In the genomic region with DNA sequence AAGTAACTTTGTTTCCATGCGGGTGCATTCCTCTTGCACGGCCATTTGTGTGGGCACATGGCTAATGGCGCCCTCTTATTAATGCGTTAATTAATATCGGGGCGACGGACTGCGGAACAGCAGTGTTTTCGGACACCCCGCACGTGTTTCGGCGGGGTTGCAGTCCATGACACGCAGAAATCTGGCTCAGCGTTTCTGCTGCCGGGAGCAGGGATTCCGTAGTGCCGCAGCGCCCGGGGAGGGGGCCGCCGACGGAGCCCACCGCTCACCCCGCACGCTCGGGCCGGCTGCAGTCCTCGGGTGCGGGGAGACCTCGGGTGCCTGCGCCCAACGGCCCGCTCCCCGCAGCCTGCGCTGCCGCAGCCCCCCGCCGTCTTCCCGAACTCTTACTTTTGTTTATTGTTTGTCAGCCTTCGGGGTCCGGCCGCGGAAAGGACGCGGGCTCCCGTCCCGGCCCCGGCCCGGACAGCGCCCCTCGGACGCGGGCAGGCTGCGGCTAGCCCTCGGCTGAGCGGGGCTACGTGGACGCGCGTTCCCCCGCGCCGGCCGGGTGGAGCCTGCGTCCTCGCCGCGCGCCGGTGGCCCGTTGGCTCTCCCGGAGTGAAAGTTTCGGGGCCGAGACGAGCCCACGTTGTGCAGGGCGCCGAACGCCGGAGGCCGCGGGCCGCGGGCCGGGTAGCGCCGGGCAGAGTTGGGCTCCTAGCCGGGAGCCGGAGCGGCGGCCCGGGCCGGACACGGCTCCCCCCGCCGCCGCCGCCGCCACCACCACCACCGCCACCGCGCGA, we compare ENCODE assay signal across 1 cellular context.
A peak's percentile ranks its signal among the peaks of the same experiment; 100 is the strongest.
TF ChIP-seq lines count a peak whose summit lies in the region.

No MANE protein-coding gene starts in this region.

TF ChIP-seq in H1, 55 proteins besides CTCF, POLR2A, EP300 and RAD21:
- TF ChIP-seq TAF1 (IDR thresholded peaks at IDR 0.05; ENCODE audit: low read depth, low read length) (0 out of 2 replicates have a peak, but pooled peaks have one; percentile 11), RFX5 (IDR thresholded peaks at IDR 0.05; ENCODE audit: borderline replicate concordance, low read depth, low read length) (no peak), MAFK (IDR thresholded peaks at IDR 0.05; ENCODE audit: low read depth, low read length) (no peak), SP4 (IDR thresholded peaks at IDR 0.05; ENCODE audit: low read length) (no peak), SIRT6 (IDR thresholded peaks at IDR 0.05; ENCODE audit: low read length) (no peak), SIN3A (conservative IDR thresholded peaks at IDR 0.05 in 1 of 2, IDR thresholded peaks at IDR 0.05 in 1 of 2; ENCODE audit: low read depth in 1 of 2, low read length in 2 of 2) (no peak), TBP (IDR thresholded peaks at IDR 0.05; ENCODE audit: low read depth, low read length) (no peak), HDAC6 (IDR thresholded peaks at IDR 0.05; ENCODE audit: low read depth, low read length) (no peak), KDM1A (IDR thresholded peaks at IDR 0.05; ENCODE audit: borderline replicate concordance, low read length) (no peak), CREB1 (IDR thresholded peaks at IDR 0.05) (no peak), POU5F1 (IDR thresholded peaks at IDR 0.05; ENCODE audit: low read depth, low read length) (no peak), BRCA1 (IDR thresholded peaks at IDR 0.05; ENCODE audit: low read depth, low read length) (no peak), RXRA (IDR thresholded peaks at IDR 0.05; ENCODE audit: insufficient read depth, low read depth, low read length) (no peak), SRF (IDR thresholded peaks at IDR 0.05; ENCODE audit: low read depth, low read length) (no peak), RNF2 (IDR thresholded peaks at IDR 0.05; ENCODE audit: borderline replicate concordance, low read depth, low read length, missing control alignments, poor library complexity, severe bottlenecking) (no peak), CHD1 (IDR thresholded peaks at IDR 0.05; ENCODE audit: low read depth, low read length) (no peak; the same call in 1 of the 2 replicates), SIX5 (IDR thresholded peaks at IDR 0.05; ENCODE audit: low read depth, low read length) (no peak), TCF12 (IDR thresholded peaks at IDR 0.05; ENCODE audit: low read depth, low read length) (no peak), GABPA (IDR thresholded peaks at IDR 0.05; ENCODE audit: borderline replicate concordance, insufficient read depth, low read length) (0 out of 2 replicates have a peak, but pooled peaks have one; percentile 30), CBX5 (IDR thresholded peaks at IDR 0.05; ENCODE audit: low read depth, low read length) (no peak), BACH1 (IDR thresholded peaks at IDR 0.05; ENCODE audit: low read length) (0 out of 2 replicates have a peak, but pooled peaks have one; percentile 1), HDAC2 (IDR thresholded peaks at IDR 0.05; ENCODE audit: borderline replicate concordance in 1 of 2, low read depth in 2 of 2, low read length in 2 of 2) (no peak), SUZ12 (IDR thresholded peaks at IDR 0.05; ENCODE audit: low read length) (peak; percentile 77), KDM4A (IDR thresholded peaks at IDR 0.05; ENCODE audit: low read depth, low read length, severe bottlenecking) (peak; percentile 68), SP2 (IDR thresholded peaks at IDR 0.05; ENCODE audit: low read length) (no peak), NANOG (IDR thresholded peaks at IDR 0.05; ENCODE audit: insufficient read depth, low read depth, low read length, poor library complexity, severe bottlenecking) (no peak), EZH2 (IDR thresholded peaks at IDR 0.05; ENCODE audit: low read depth, low read length, severe bottlenecking) (peak; percentile 83), GTF2F1 (IDR thresholded peaks at IDR 0.05; ENCODE audit: borderline replicate concordance, low read depth, low read length) (no peak), POLR2AphosphoS5 (IDR thresholded peaks at IDR 0.05; ENCODE audit: low read depth, low read length) (no peak), TEAD4 (IDR thresholded peaks at IDR 0.05; ENCODE audit: low read depth, low read length) (no peak), FOSL1 (IDR thresholded peaks at IDR 0.05; ENCODE audit: insufficient read depth, low read depth, low read length) (no peak), PHF8 (conservative IDR thresholded peaks at IDR 0.05; ENCODE audit: low read depth, low read length) (0 out of 2 replicates have a peak, but pooled peaks have one; percentile 11), JUND (IDR thresholded peaks at IDR 0.05; ENCODE audit: low read length) (no peak), YY1 (IDR thresholded peaks at IDR 0.05; ENCODE audit: low read depth, low read length) (no peak), EGR1 (IDR thresholded peaks at IDR 0.05; ENCODE audit: borderline replicate concordance, low read depth, low read length) (no peak), RBBP5 (IDR thresholded peaks at IDR 0.05; ENCODE audit: borderline replicate concordance, low read depth, low read length) (peak; percentile 53; the same call in 1 of the 2 replicates), ASH2L (IDR thresholded peaks at IDR 0.05; ENCODE audit: low read length) (no peak), SP1 (IDR thresholded peaks at IDR 0.05; ENCODE audit: low read depth, low read length) (no peak), ZNF274 (IDR thresholded peaks at IDR 0.05; ENCODE audit: borderline replicate concordance, extremely low read depth, low read length) (no peak), NRF1 (IDR thresholded peaks at IDR 0.05; ENCODE audit: low read depth, low read length) (no peak), TAF7 (optimal IDR thresholded peaks at IDR 0.05; ENCODE audit: borderline replicate concordance, low read depth, low read length) (no peak), CHD2 (IDR thresholded peaks at IDR 0.05; ENCODE audit: low read length) (no peak), CBX8 (IDR thresholded peaks at IDR 0.05; ENCODE audit: borderline replicate concordance, low read depth, low read length) (no peak), JUN (IDR thresholded peaks at IDR 0.05; ENCODE audit: low read depth, low read length) (no peak), CTBP2 (IDR thresholded peaks at IDR 0.05; ENCODE audit: borderline replicate concordance, insufficient read depth, insufficient read length, low read length) (no peak), SAP30 (IDR thresholded peaks at IDR 0.05; ENCODE audit: insufficient read depth, insufficient replicate concordance, low read length) (no peak), CEBPB (IDR thresholded peaks at IDR 0.05; ENCODE audit: low read depth, low read length) (no peak), KDM5A (IDR thresholded peaks at IDR 0.05; ENCODE audit: low read length) (no peak), BCL11A (IDR thresholded peaks at IDR 0.05; ENCODE audit: low read depth in 2 of 2, low read length in 2 of 2) (no peak)
- TF ChIP-seq, protein P1, sequence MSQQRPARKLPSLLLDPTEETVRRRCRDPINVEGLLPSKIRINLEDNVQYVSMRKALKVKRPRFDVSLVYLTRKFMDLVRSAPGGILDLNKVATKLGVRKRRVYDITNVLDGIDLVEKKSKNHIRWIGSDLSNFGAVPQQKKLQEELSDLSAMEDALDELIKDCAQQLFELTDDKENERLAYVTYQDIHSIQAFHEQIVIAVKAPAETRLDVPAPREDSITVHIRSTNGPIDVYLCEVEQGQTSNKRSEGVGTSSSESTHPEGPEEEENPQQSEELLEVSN (IDR thresholded peaks at IDR 0.05) = no peak
- TF ChIP-seq, protein P2, sequence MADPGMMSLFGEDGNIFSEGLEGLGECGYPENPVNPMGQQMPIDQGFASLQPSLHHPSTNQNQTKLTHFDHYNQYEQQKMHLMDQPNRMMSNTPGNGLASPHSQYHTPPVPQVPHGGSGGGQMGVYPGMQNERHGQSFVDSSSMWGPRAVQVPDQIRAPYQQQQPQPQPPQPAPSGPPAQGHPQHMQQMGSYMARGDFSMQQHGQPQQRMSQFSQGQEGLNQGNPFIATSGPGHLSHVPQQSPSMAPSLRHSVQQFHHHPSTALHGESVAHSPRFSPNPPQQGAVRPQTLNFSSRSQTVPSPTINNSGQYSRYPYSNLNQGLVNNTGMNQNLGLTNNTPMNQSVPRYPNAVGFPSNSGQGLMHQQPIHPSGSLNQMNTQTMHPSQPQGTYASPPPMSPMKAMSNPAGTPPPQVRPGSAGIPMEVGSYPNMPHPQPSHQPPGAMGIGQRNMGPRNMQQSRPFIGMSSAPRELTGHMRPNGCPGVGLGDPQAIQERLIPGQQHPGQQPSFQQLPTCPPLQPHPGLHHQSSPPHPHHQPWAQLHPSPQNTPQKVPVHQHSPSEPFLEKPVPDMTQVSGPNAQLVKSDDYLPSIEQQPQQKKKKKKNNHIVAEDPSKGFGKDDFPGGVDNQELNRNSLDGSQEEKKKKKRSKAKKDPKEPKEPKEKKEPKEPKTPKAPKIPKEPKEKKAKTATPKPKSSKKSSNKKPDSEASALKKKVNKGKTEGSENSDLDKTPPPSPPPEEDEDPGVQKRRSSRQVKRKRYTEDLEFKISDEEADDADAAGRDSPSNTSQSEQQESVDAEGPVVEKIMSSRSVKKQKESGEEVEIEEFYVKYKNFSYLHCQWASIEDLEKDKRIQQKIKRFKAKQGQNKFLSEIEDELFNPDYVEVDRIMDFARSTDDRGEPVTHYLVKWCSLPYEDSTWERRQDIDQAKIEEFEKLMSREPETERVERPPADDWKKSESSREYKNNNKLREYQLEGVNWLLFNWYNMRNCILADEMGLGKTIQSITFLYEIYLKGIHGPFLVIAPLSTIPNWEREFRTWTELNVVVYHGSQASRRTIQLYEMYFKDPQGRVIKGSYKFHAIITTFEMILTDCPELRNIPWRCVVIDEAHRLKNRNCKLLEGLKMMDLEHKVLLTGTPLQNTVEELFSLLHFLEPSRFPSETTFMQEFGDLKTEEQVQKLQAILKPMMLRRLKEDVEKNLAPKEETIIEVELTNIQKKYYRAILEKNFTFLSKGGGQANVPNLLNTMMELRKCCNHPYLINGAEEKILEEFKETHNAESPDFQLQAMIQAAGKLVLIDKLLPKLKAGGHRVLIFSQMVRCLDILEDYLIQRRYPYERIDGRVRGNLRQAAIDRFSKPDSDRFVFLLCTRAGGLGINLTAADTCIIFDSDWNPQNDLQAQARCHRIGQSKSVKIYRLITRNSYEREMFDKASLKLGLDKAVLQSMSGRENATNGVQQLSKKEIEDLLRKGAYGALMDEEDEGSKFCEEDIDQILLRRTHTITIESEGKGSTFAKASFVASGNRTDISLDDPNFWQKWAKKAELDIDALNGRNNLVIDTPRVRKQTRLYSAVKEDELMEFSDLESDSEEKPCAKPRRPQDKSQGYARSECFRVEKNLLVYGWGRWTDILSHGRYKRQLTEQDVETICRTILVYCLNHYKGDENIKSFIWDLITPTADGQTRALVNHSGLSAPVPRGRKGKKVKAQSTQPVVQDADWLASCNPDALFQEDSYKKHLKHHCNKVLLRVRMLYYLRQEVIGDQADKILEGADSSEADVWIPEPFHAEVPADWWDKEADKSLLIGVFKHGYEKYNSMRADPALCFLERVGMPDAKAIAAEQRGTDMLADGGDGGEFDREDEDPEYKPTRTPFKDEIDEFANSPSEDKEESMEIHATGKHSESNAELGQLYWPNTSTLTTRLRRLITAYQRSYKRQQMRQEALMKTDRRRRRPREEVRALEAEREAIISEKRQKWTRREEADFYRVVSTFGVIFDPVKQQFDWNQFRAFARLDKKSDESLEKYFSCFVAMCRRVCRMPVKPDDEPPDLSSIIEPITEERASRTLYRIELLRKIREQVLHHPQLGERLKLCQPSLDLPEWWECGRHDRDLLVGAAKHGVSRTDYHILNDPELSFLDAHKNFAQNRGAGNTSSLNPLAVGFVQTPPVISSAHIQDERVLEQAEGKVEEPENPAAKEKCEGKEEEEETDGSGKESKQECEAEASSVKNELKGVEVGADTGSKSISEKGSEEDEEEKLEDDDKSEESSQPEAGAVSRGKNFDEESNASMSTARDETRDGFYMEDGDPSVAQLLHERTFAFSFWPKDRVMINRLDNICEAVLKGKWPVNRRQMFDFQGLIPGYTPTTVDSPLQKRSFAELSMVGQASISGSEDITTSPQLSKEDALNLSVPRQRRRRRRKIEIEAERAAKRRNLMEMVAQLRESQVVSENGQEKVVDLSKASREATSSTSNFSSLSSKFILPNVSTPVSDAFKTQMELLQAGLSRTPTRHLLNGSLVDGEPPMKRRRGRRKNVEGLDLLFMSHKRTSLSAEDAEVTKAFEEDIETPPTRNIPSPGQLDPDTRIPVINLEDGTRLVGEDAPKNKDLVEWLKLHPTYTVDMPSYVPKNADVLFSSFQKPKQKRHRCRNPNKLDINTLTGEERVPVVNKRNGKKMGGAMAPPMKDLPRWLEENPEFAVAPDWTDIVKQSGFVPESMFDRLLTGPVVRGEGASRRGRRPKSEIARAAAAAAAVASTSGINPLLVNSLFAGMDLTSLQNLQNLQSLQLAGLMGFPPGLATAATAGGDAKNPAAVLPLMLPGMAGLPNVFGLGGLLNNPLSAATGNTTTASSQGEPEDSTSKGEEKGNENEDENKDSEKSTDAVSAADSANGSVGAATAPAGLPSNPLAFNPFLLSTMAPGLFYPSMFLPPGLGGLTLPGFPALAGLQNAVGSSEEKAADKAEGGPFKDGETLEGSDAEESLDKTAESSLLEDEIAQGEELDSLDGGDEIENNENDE (IDR thresholded peaks at IDR 0.05; ENCODE audit: insufficient replicate concordance, low read length) = no peak
- TF ChIP-seq, protein P3, sequence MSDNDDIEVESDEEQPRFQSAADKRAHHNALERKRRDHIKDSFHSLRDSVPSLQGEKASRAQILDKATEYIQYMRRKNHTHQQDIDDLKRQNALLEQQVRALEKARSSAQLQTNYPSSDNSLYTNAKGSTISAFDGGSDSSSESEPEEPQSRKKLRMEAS (IDR thresholded peaks at IDR 0.05) = peak; percentile 44; the same call in 1 of the 2 replicates
- TF ChIP-seq, protein P4, sequence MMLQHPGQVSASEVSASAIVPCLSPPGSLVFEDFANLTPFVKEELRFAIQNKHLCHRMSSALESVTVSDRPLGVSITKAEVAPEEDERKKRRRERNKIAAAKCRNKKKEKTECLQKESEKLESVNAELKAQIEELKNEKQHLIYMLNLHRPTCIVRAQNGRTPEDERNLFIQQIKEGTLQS (IDR thresholded peaks at IDR 0.05; ENCODE audit: insufficient read depth, low read depth, low read length) = no peak
- TF ChIP-seq, protein P5, sequence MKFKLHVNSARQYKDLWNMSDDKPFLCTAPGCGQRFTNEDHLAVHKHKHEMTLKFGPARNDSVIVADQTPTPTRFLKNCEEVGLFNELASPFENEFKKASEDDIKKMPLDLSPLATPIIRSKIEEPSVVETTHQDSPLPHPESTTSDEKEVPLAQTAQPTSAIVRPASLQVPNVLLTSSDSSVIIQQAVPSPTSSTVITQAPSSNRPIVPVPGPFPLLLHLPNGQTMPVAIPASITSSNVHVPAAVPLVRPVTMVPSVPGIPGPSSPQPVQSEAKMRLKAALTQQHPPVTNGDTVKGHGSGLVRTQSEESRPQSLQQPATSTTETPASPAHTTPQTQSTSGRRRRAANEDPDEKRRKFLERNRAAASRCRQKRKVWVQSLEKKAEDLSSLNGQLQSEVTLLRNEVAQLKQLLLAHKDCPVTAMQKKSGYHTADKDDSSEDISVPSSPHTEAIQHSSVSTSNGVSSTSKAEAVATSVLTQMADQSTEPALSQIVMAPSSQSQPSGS (IDR thresholded peaks at IDR 0.05; ENCODE audit: low read length) = no peak
- TF ChIP-seq, protein P6, sequence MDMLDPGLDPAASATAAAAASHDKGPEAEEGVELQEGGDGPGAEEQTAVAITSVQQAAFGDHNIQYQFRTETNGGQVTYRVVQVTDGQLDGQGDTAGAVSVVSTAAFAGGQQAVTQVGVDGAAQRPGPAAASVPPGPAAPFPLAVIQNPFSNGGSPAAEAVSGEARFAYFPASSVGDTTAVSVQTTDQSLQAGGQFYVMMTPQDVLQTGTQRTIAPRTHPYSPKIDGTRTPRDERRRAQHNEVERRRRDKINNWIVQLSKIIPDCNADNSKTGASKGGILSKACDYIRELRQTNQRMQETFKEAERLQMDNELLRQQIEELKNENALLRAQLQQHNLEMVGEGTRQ (IDR thresholded peaks at IDR 0.05; ENCODE audit: low read length) = no peak
